9 cellular contexts compared by ENCODE assay signal in genomic region chr16:31877876-31878642, GRCh38. TPM values are rescaled to one million over a fixed set of nuclear protein-coding genes. Genes with fewer than 3 reads are reported as not detected.
A peak's percentile ranks its signal among the peaks of the same experiment; 100 is the strongest.
DNase-seq lines count a peak whose midpoint lies in the region; ATAC-seq and TF ChIP-seq lines count a peak whose summit lies in the region.
"Had no signal": no experiment of that assay in that cellular context is flagged by ENCODE, and none has a peak within 500 bp of the region (broad histone marks: within the 10 kb centered on the region; RNA-seq: fewer than 3 reads in every experiment).

No MANE protein-coding gene starts in this region.

- H3K27ac Mint-ChIP-seq in Caco-2 (ENCODE audit: unreplicated experiment): peak overlapping the region; percentile 58
- H3K27ac Mint-ChIP-seq in dendritic cell treated with granulocyte-macrophage colony-stimulating factor and Interleukin-4, amounts not matched to agents 40 ng/mL and 50 ng/mL, for 4 days: peak overlapping the region; percentile 100

- peak overlapping the region; percentile 86 for H3K27ac ChIP-seq in PC-3 (ENCODE audit: low read length)
- H3K27ac ChIP-seq in rectal smooth muscle tissue (ENCODE audit: low read depth, low read length): peak overlapping the region; percentile 74
- H3K27ac ChIP-seq: gastrocnemius medialis had no signal

- no peaks in the 10 kb centered on the region for H3K9me2 ChIP-seq in PC-3 (replicated peaks; ENCODE audit: low read length)

- H3K4me3 ChIP-seq in Caco-2 (ENCODE audit: low read depth, low read length) (no peak overlapping the region), PC-3 (ENCODE audit: low read length) (peak overlapping the region; percentile 36; the same call in 1 of the 2 replicates), rectal smooth muscle tissue (ENCODE audit: low read length) (no peak overlapping the region)
- H3K4me3 ChIP-seq: gastrocnemius medialis had no signal

- peak overlapping the region; percentile 50 for H3K4me3 Mint-ChIP-seq in Caco-2 (ENCODE audit: unreplicated experiment)
- peak overlapping the region; percentile 94 for H3K4me3 Mint-ChIP-seq in dendritic cell treated with granulocyte-macrophage colony-stimulating factor and Interleukin-4, amounts not matched to agents 40 ng/mL and 50 ng/mL, for 4 days

- TF ChIP-seq CTCF in Caco-2 (IDR thresholded peaks at IDR 0.05; ENCODE audit: insufficient read depth in 1 of 2, low read depth in 1 of 2, low read length in 1 of 2, severe bottlenecking in 1 of 2, unreplicated experiment in 1 of 2) (no peak), PC-3 (conservative IDR thresholded peaks at IDR 0.05; ENCODE audit: low read depth, low read length) (no peak)

- H3K27me3 ChIP-seq in Caco-2 (replicated peaks; ENCODE audit: control insufficient read depth, insufficient read depth, low read length) (no peaks in the 10 kb centered on the region), PC-3 (ENCODE audit: low read length) (no peaks in the 10 kb centered on the region), rectal smooth muscle tissue (ENCODE audit: control insufficient read depth, insufficient read depth, low read length) (peaks cover 2% of the 10 kb centered on the region)
- H3K27me3 ChIP-seq: gastrocnemius medialis had no signal

- ATAC-seq in PC-3: no peak
- ATAC-seq: gastrocnemius medialis had no signal

- peaks cover 42% of the 10 kb centered on the region for H3K36me3 Mint-ChIP-seq in Caco-2 (ENCODE audit: insufficient read depth, unreplicated experiment)
- H3K36me3 Mint-ChIP-seq in dendritic cell treated with granulocyte-macrophage colony-stimulating factor and Interleukin-4, amounts not matched to agents 40 ng/mL and 50 ng/mL, for 4 days (ENCODE audit: low read depth): peaks cover 94% of the 10 kb centered on the region

- H4K20me1 ChIP-seq in PC-3 (ENCODE audit: low read length): peaks cover 13% of the 10 kb centered on the region; the same call in 1 of the 2 replicates

- no peaks in the 10 kb centered on the region for H3F3A ChIP-seq in PC-3 (ENCODE audit: low read length, unreplicated experiment)

- BruUV-seq in Caco-2 (replicated peaks; lab: Mats Ljungman, UMichigan) (no TSS peak), PC-3 (replicated peaks; lab: Mats Ljungman, UMichigan) (no TSS peak)

- H3K9me3 ChIP-seq in Caco-2 (no peaks in the 10 kb centered on the region), PC-3 (ENCODE audit: low read length) (no peaks in the 10 kb centered on the region)
- H3K9me3 ChIP-seq: gastrocnemius medialis had no signal

- H3K9ac ChIP-seq in PC-3 (ENCODE audit: low read length) (peak overlapping the region; percentile 46; the same call in 1 of the 2 replicates), rectal smooth muscle tissue (ENCODE audit: low read length) (no peak overlapping the region)

- peak overlapping the region; percentile 67 for H3K4me2 ChIP-seq in PC-3 (ENCODE audit: low read length)

- CTCF ChIA-PET in Caco-2 (lab: Charles Lee) (interaction anchor here (0.5 kb wide), 1 partner anchor 9 kb away, joined by 3 read pairs; no protein-coding TSS in a partner anchor), PC-3 (lab: Charles Lee) (interaction anchor here (1.0 kb wide), 1 partner anchor 9 kb away, joined by 3 read pairs; no protein-coding TSS in a partner anchor)

- H3K36me3 ChIP-seq in Caco-2 (ENCODE audit: control insufficient read depth, insufficient read depth, low read length) (no peaks in the 10 kb centered on the region; the same call in 1 of the 2 replicates), PC-3 (ENCODE audit: low read depth, low read length) (peaks cover 48% of the 10 kb centered on the region), rectal smooth muscle tissue (ENCODE audit: control insufficient read depth, insufficient read depth, low read length) (no peaks in the 10 kb centered on the region)
- H3K36me3 ChIP-seq: gastrocnemius medialis had no signal

- DNase-seq in Caco-2 (no peak), PC-3 (no peak), erythroblast (lab: John Stamatoyannopoulos, UW) (no peak), D341Med (ENCODE audit: low spot score) (no peak), LoVo (ENCODE audit: low spot score) (no peak), Kasumi-1 (lab: John Stamatoyannopoulos, UW) (no peak)
- DNase-seq: gastrocnemius medialis had no signal

- no peaks in the 10 kb centered on the region for H3K27me3 Mint-ChIP-seq in Caco-2 (ENCODE audit: insufficient read depth, unreplicated experiment)
- H3K27me3 Mint-ChIP-seq in dendritic cell treated with granulocyte-macrophage colony-stimulating factor and Interleukin-4, amounts not matched to agents 40 ng/mL and 50 ng/mL, for 4 days: no peaks in the 10 kb centered on the region

- H2AFZ ChIP-seq in PC-3 (ENCODE audit: low read length): no peak overlapping the region

- H3K4me1 Mint-ChIP-seq in Caco-2 (ENCODE audit: low read depth, unreplicated experiment): peaks cover 12% of the 10 kb centered on the region
- peaks cover 66% of the 10 kb centered on the region for H3K4me1 Mint-ChIP-seq in dendritic cell treated with granulocyte-macrophage colony-stimulating factor and Interleukin-4, amounts not matched to agents 40 ng/mL and 50 ng/mL, for 4 days (ENCODE audit: low read depth)

- intact Hi-C loops in Caco-2 (cut with micrococcal nuclease; ENCODE audit: unreplicated experiment) (loop anchor here (10.0 kb wide), 1 partner anchor 423 kb away; the partner anchor contains the start of gene ARMC5), PC-3 (cut with micrococcal nuclease) (no loop called here)
- intact Hi-C loops in dendritic cell treated with granulocyte-macrophage colony-stimulating factor and Interleukin-4, amounts not matched to agents 40 ng/mL and 50 ng/mL, for 4 days (cut with micrococcal nuclease): no loop called here

- no peak for TF ChIP-seq POLR2A in erythroblast (IDR thresholded peaks at IDR 0.05; ENCODE audit: low read length)

- H3K79me2 ChIP-seq in PC-3 (ENCODE audit: low read length): peaks cover 90% of the 10 kb centered on the region

- POLR2A ChIA-PET in Caco-2 (lab: Charles Lee): interaction anchor here (0.9 kb wide), 1 partner anchor 165 kb away, joined by 3 read pairs; a partner anchor contains a TSS
- POLR2A ChIA-PET in PC-3 (lab: Charles Lee; ENCODE audit: unreplicated experiment): no interaction called here

- H3K4me1 ChIP-seq in Caco-2 (peaks cover 36% of the 10 kb centered on the region), PC-3 (ENCODE audit: insufficient read depth, low read length) (peaks cover 31% of the 10 kb centered on the region), rectal smooth muscle tissue (ENCODE audit: control insufficient read depth, insufficient read depth, low read length) (peaks cover 12% of the 10 kb centered on the region)

- no peaks in the 10 kb centered on the region for H3K9me3 Mint-ChIP-seq in Caco-2 (ENCODE audit: unreplicated experiment)
- no peaks in the 10 kb centered on the region for H3K9me3 Mint-ChIP-seq in dendritic cell treated with granulocyte-macrophage colony-stimulating factor and Interleukin-4, amounts not matched to agents 40 ng/mL and 50 ng/mL, for 4 days

RNA-seq across cellular contexts. Expression of gene ZNF267, which starts 4.5 kb away (rescaled TPM):
- total RNA-seq in Caco-2 (2022): 25.5 and 25.8 TPM in 2 replicates
- total RNA-seq in PC-3 (2014; rRNA removed): 4.5 and 10.2 TPM in 2 replicates
